Comparison of ENCODE assay signal across 1 cellular context in genomic region chr7:137579913-137580640, GRCh38.
TF ChIP-seq lines count a peak whose summit lies in the region.

No MANE protein-coding gene starts in this region.

TF ChIP-seq in WTC11, 78 proteins besides CTCF, POLR2A, EP300 and RAD21 (continued from another document):
- TF ChIP-seq FOXP1 (CRISPR knock-in tag; IDR thresholded peaks at IDR 0.05; ENCODE audit: borderline replicate concordance) (no peak), GRHL2 (CRISPR knock-in tag; IDR thresholded peaks at IDR 0.05; ENCODE audit: insufficient replicate concordance, severe bottlenecking) (no peak), TEAD1 (CRISPR knock-in tag; IDR thresholded peaks at IDR 0.05) (no peak), ZNF317 (CRISPR knock-in tag; IDR thresholded peaks at IDR 0.05; ENCODE audit: borderline replicate concordance, low read depth) (no peak), MXD4 (CRISPR knock-in tag; IDR thresholded peaks at IDR 0.05; ENCODE audit: borderline replicate concordance) (no peak)
- TF ChIP-seq, protein P1, sequence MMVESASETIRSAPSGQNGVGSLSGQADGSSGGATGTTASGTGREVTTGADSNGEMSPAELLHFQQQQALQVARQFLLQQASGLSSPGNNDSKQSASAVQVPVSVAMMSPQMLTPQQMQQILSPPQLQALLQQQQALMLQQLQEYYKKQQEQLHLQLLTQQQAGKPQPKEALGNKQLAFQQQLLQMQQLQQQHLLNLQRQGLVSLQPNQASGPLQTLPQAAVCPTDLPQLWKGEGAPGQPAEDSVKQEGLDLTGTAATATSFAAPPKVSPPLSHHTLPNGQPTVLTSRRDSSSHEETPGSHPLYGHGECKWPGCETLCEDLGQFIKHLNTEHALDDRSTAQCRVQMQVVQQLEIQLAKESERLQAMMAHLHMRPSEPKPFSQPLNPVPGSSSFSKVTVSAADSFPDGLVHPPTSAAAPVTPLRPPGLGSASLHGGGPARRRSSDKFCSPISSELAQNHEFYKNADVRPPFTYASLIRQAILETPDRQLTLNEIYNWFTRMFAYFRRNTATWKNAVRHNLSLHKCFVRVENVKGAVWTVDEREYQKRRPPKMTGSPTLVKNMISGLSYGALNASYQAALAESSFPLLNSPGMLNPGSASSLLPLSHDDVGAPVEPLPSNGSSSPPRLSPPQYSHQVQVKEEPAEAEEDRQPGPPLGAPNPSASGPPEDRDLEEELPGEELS (CRISPR knock-in tag; IDR thresholded peaks at IDR 0.05) = no peak
- TF ChIP-seq, protein P2, sequence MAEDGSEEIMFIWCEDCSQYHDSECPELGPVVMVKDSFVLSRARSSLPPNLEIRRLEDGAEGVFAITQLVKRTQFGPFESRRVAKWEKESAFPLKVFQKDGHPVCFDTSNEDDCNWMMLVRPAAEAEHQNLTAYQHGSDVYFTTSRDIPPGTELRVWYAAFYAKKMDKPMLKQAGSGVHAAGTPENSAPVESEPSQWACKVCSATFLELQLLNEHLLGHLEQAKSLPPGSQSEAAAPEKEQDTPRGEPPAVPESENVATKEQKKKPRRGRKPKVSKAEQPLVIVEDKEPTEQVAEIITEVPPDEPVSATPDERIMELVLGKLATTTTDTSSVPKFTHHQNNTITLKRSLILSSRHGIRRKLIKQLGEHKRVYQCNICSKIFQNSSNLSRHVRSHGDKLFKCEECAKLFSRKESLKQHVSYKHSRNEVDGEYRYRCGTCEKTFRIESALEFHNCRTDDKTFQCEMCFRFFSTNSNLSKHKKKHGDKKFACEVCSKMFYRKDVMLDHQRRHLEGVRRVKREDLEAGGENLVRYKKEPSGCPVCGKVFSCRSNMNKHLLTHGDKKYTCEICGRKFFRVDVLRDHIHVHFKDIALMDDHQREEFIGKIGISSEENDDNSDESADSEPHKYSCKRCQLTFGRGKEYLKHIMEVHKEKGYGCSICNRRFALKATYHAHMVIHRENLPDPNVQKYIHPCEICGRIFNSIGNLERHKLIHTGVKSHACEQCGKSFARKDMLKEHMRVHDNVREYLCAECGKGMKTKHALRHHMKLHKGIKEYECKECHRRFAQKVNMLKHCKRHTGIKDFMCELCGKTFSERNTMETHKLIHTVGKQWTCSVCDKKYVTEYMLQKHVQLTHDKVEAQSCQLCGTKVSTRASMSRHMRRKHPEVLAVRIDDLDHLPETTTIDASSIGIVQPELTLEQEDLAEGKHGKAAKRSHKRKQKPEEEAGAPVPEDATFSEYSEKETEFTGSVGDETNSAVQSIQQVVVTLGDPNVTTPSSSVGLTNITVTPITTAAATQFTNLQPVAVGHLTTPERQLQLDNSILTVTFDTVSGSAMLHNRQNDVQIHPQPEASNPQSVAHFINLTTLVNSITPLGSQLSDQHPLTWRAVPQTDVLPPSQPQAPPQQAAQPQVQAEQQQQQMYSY (CRISPR knock-in tag; IDR thresholded peaks at IDR 0.05) = no peak
